Comparison of ENCODE assay signal across 16 cellular contexts in the genomic region with DNA sequence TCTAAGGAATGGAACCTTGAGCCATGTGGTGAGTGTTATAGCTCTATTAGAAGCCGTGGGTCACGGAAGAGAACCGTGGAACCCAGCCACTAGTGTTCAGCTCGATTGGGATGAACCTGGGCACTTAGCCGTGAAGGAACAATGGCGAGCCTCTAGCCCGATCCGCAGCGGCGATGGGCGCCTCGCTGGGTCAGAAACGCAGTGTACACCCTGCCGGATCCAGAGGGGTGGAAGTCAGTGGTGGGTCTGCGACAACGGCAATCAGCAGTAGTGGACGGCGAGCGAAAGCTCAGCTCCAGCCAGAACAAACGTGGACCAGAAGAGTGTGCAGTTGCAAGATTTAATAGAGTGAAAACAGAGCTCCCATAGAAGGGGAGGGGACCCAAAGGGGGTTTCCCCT. TPM values are rescaled to one million over a fixed set of nuclear protein-coding genes. Genes with fewer than 3 reads are reported as not detected.
"Had no signal": no experiment of that assay in that cellular context is flagged by ENCODE, and none has a peak within 500 bp of the region (broad histone marks: within the 10 kb centered on the region; RNA-seq: fewer than 3 reads in every experiment).

No MANE protein-coding gene starts in this region.

RNA-seq across cellular contexts. Expression of a gene that starts 13.2 kb away (rescaled TPM):
- total RNA-seq: chondrocyte, colonic mucosa, dermis microvascular lymphatic vessel endothelial cell, endodermal cell, esophagus mucosa, esophagus squamous epithelium, gastrocnemius medialis, glomerular endothelial cell, heart right ventricle, kidney epithelial cell, left cardiac atrium, left ventricle myocardium superior, lower leg skin, lung microvascular endothelial cell, mucosa of gallbladder had no signal
- polyA plus RNA-seq: heart right ventricle, keratinocyte had no signal

RNA-seq across cellular contexts. Expression of a gene that starts 18.3 kb away (rescaled TPM):
- total RNA-seq: chondrocyte, dermis microvascular lymphatic vessel endothelial cell, endodermal cell, gastrocnemius medialis, glomerular endothelial cell, heart right ventricle, kidney epithelial cell, left cardiac atrium, left ventricle myocardium superior, lower leg skin, lung microvascular endothelial cell had no signal
- polyA plus RNA-seq: heart right ventricle, keratinocyte had no signal
